Comparison of ENCODE assay signal across 8 cellular contexts in genomic region chr6:137866914-137867684, GRCh38. TPM values are rescaled to one million over a fixed set of nuclear protein-coding genes. Genes with fewer than 3 reads are reported as not detected.
A peak's percentile ranks its signal among the peaks of the same experiment; 100 is the strongest.
DNase-seq lines count a peak whose midpoint lies in the region; ATAC-seq, FAIRE-seq and TF ChIP-seq lines count a peak whose summit lies in the region.

Gene TNFAIP3 (plus strand): TSS chr6:137867259. CDS start chr6:137871228, 3,969 bp downstream.

- TF ChIP-seq CTCF in AG09319 (IDR thresholded peaks at IDR 0.05; ENCODE audit: low read depth, low read length) (peak; percentile 59), kidney (IDR thresholded peaks at IDR 0.05; ENCODE audit: borderline replicate concordance, extremely low read depth, insufficient read depth) (peak; percentile 84)

- intact Hi-C loops in kidney (cut with DNase I): no loop called here

- ATAC-seq in GM18873 (IDR thresholded peaks at IDR 0.05; ENCODE audit: low FRiP score, unreplicated experiment): peak; percentile 65
- peak; percentile 70 for ATAC-seq in HG03135 (IDR thresholded peaks at IDR 0.05; ENCODE audit: unreplicated experiment)

- H3K36me3 ChIP-seq in kidney (ENCODE audit: control insufficient read depth in 1 of 2, insufficient read depth in 2 of 2, low read length in 2 of 2): peaks cover 0 to under 1% of the 10 kb centered on the region in 2 donors

- H3K27ac ChIP-seq in kidney (ENCODE audit: low read depth in 2 of 2, low read length in 2 of 2): peak within 1 kb of the TSS; percentile 79 to 86

- H3K4me1 ChIP-seq in kidney (ENCODE audit: control insufficient read depth in 1 of 2, insufficient read depth in 1 of 2, low read depth in 1 of 2, low read length in 2 of 2): peaks cover 0 to 7% of the 10 kb centered on the region in 2 donors

- H3K4me3 ChIP-seq in kidney (ENCODE audit: low read length in 2 of 2): peak within 1 kb of the TSS; percentile 86 to 93

- FAIRE-seq in kidney (lab: Jason Lieb, UNC): no peak

- peak within 1 kb of the TSS; percentile 60 to 81 for H3K9ac ChIP-seq in kidney (ENCODE audit: low read length in 2 of 2)

- DNase-seq in AG09319 (ENCODE audit: extremely low read depth, low read depth): peak; percentile 85
- DNase-seq in NCI-H2227 treated with DMSO at 0.1 percent for 48 hours (lab: John Stamatoyannopoulos, UW): peak; percentile 10
- peak; percentile 90 to 100 (median 93) for DNase-seq in activated CD4-positive, CD25-positive, alpha-beta regulatory T cell (lab: John Stamatoyannopoulos, UW)
- DNase-seq in central memory CD4-positive, alpha-beta T cell: peak; percentile 96
- peak; percentile 98 for DNase-seq in kidney
- peak; percentile 89 to 91 for DNase-seq in stimulated activated CD4-positive, alpha-beta T cell treated with anti-CD3 and anti-CD28 coated beads, Interleukin-15, amount 100 ng/mL, for 1 hour (ENCODE audit: low read depth in 1 of 2, low spot score in 1 of 2)

- H3K9me3 ChIP-seq in kidney (ENCODE audit: control insufficient read depth in 1 of 2, low read length in 2 of 2): no peaks in the 10 kb centered on the region

RNA-seq across cellular contexts. Expression of gene TNFAIP3, which starts in this region (rescaled TPM):
- total RNA-seq in kidney: 52.6 TPM
- polyA plus RNA-seq in kidney (ENCODE audit: insufficient read depth, low read depth, low replicate concordance): 2.8 TPM

Comparison
In these comparisons a context has a peak if more than half of its experiments do, and no peak if none do; other contexts are left out.
1. Peak in every context shown above with its lines: DNase-seq, ATAC-seq, H3K4me3 ChIP-seq and H3K27ac ChIP-seq.
2. DNase-seq: peak in every context shown above with its lines; median percentile 98 in kidney; 96 in central memory CD4-positive, alpha-beta T cell; 93 in activated CD4-positive, CD25-positive, alpha-beta regulatory T cell; 90 in stimulated activated CD4-positive, alpha-beta T cell treated with anti-CD3 and anti-CD28 coated beads, Interleukin-15, amount 100 ng/mL, for 1 hour; 85 in AG09319; 10 in NCI-H2227 treated with DMSO at 0.1 percent for 48 hours.